In the genomic region with DNA sequence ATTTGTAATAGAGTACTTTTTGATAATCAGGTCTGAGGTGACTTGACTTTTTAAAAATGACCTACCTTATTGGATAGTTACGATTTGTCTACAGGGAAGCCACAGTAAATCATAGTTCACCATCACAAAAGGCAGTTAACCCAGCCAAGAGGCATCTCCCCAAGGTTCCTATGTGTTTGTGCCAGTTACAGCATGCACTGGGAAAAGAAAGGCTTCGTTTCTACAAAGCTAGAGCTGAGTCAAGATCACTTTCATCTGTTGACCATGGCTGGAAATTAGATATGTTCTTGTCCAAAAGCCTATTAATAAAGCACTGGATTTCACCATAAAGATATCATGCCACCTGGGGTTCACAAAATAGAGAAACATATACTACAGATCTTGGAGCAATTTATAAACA, we compare ENCODE assay signal across 25 cellular contexts.
DNase-seq lines count a peak whose midpoint lies in the region; ATAC-seq, FAIRE-seq and TF ChIP-seq lines count a peak whose summit lies in the region.
"Had no signal": no experiment of that assay in that cellular context is flagged by ENCODE, and none has a peak within 500 bp of the region (broad histone marks: within the 10 kb centered on the region; RNA-seq: fewer than 3 reads in every experiment).

No MANE protein-coding gene starts in this region.

- H2BK15ac ChIP-seq in IMR-90 (ENCODE audit: low read depth, low read length) (peak overlapping the region; percentile 94), mesenchymal stem cell (ENCODE audit: low read depth, poor library complexity, severe bottlenecking) (no peak overlapping the region)

- H3K36me3 Mint-ChIP-seq in nephron progenitor cell (ENCODE audit: low read depth), result peaks cover 26% of the 10 kb centered on the region

- DNase-seq in A549 (ENCODE audit: low read depth in 1 of 2, low spot score in 1 of 2), result no peak
- DNase-seq in IMR-90, result no peak
- DNase-seq in mesenchymal stem cell, result no peak
- DNase-seq in NCI-H345 (lab: John Stamatoyannopoulos, UW), result no peak
- no peak for DNase-seq in posterior cingulate gyrus
- DNase-seq in nephron progenitor cell, result no peak
- DNase-seq: BE2C, DMS53, GDM1, H9, KG1, NCI-H1092, NCI-H1436, NCI-H187 treated with DMSO at 0.1 percent for 48 hours, NCI-H2107, NCI-H226, NCI-H524, PC-3, RPMI8226, SHP77 treated with DMSO at 0.1 percent for 48 hours had no signal

- no peak overlapping the region for H2AK9ac ChIP-seq in IMR-90 (replicated peaks; ENCODE audit: low read depth, low read length, poor library complexity)

- no peak overlapping the region for H3K4me3 ChIP-seq in A549
- H3K4me3 ChIP-seq in IMR-90 (ENCODE audit: insufficient read depth, low read depth, low read length), result no peak overlapping the region
- H3K4me3 ChIP-seq in endocrine pancreas (ENCODE audit: control insufficient read depth, insufficient read depth, low read length), result peak overlapping the region; percentile 2
- H3K4me3 ChIP-seq in mesenchymal stem cell (ENCODE audit: insufficient read depth in 1 of 2, low read depth in 1 of 2, low read length in 2 of 2), result no peak overlapping the region
- H3K4me3 ChIP-seq: SK-N-MC had no signal

- no peak for TF ChIP-seq POLR2A in A549 (IDR thresholded peaks at IDR 0.05; ENCODE audit: low read length)
- no peak for TF ChIP-seq POLR2A in IMR-90 (IDR thresholded peaks at IDR 0.05; ENCODE audit: low read depth, low read length)

- no peaks in the 10 kb centered on the region; the same call in 2 of the 3 replicates for H3K9me3 ChIP-seq in A549
- H3K9me3 ChIP-seq in IMR-90 (ENCODE audit: control insufficient read depth, insufficient read depth, low read length), result no peaks in the 10 kb centered on the region
- H3K9me3 ChIP-seq in endocrine pancreas (ENCODE audit: control insufficient read depth, low read length), result no peaks in the 10 kb centered on the region
- H3K9me3 ChIP-seq in mesenchymal stem cell (ENCODE audit: control insufficient read depth, low read length), result no peaks in the 10 kb centered on the region
- H3K9me3 ChIP-seq: BE2C had no signal

- peak overlapping the region; percentile 99 for H3K4ac ChIP-seq in IMR-90 (ENCODE audit: low read depth, low read length)
- no peak overlapping the region for H3K4ac ChIP-seq in mesenchymal stem cell (ENCODE audit: low read depth in 1 of 2, low read length in 2 of 2)

- H2BK20ac ChIP-seq in IMR-90 (ENCODE audit: low read depth, low read length), result peak overlapping the region; percentile 99

- in situ Hi-C loops in IMR-90 (cut with MboI; ENCODE audit: low sequenced_read_pairs), result no loop called here

- H3K9me3 Mint-ChIP-seq in nephron progenitor cell, result peaks cover 5% of the 10 kb centered on the region
- H3K9me3 Mint-ChIP-seq: H9 had no signal

- no peak overlapping the region for H3K4me3 Mint-ChIP-seq in nephron progenitor cell
- H3K4me3 Mint-ChIP-seq: H9 had no signal

- H3K18ac ChIP-seq in IMR-90 (ENCODE audit: low read depth, low read length), result peak overlapping the region; percentile 97
- no peak overlapping the region for H3K18ac ChIP-seq in mesenchymal stem cell (ENCODE audit: low read depth in 1 of 2, low read length in 2 of 2)

- H4K91ac ChIP-seq in IMR-90 (ENCODE audit: insufficient read depth, low read depth, low read length) (peak overlapping the region; percentile 99), mesenchymal stem cell (ENCODE audit: low read length) (no peak overlapping the region)

- no TSS peak for BruUV-seq in IMR-90 (replicated peaks; lab: Mats Ljungman, UMichigan)

- ATAC-seq in A549, result no peak
- no peak for ATAC-seq in IMR-90 (ENCODE audit: low read depth)
- ATAC-seq in GM21576 (IDR thresholded peaks at IDR 0.05; ENCODE audit: unreplicated experiment), result no peak
- ATAC-seq: PC-3 had no signal

- H3K27ac ChIP-seq in A549 (peak overlapping the region; percentile 20 to 86; a peak in 3 of 6 replicates), IMR-90 (ENCODE audit: insufficient read depth, low read length) (peak overlapping the region; percentile 94; the same call in 1 of the 2 replicates), mesenchymal stem cell (ENCODE audit: low read length, poor library complexity, severe bottlenecking) (no peak overlapping the region)
- H3K27ac ChIP-seq: SK-N-MC had no signal

- peaks cover 21 to 69% of the 10 kb centered on the region in 2 experiments for H3K79me1 ChIP-seq in IMR-90 (ENCODE audit: low read depth in 1 of 2, low read length in 2 of 2)
- no peaks in the 10 kb centered on the region for H3K79me1 ChIP-seq in mesenchymal stem cell (replicated peaks; ENCODE audit: low read length, poor library complexity, severe bottlenecking)

- 0 out of 2 replicates have a peak, but pooled peaks cover 3% of the 10 kb centered on the region for H3K36me3 ChIP-seq in IMR-90 (ENCODE audit: control insufficient read depth, insufficient read depth, low read length)
- no peaks in the 10 kb centered on the region for H3K36me3 ChIP-seq in endocrine pancreas (ENCODE audit: control insufficient read depth, insufficient read depth, low read length)
- no peaks in the 10 kb centered on the region for H3K36me3 ChIP-seq in mesenchymal stem cell (ENCODE audit: control insufficient read depth in 1 of 2, insufficient read depth in 2 of 2, low read depth in 1 of 2, low read length in 2 of 2)
- H3K36me3 ChIP-seq: BE2C had no signal

- POLR2A ChIA-PET in A549 (lab: Yijun Ruan, JAX), result no interaction called here
- POLR2A ChIA-PET in IMR-90 (lab: Charles Lee; ENCODE audit: unreplicated experiment), result no interaction called here

- CTCF ChIA-PET in A549 (lab: Yijun Ruan, JAX) (interaction anchor here (0.6 to 2.7 kb wide), 7 partner anchors 8 to 209 kb away, joined by 3 to 8 read pairs (median 7); no protein-coding TSS in a partner anchor), IMR-90 (lab: Yijun Ruan, JAX) (interaction anchor here (1.5 kb wide), 1 partner anchor 29 kb away, joined by 4 read pairs; no protein-coding TSS in a partner anchor)

- peak overlapping the region; percentile 95 for H4K5ac ChIP-seq in IMR-90 (ENCODE audit: low read depth, low read length)

- 82% methylated on average over 2 of the region's 2 CpGs for whole genome bisulfite sequencing in A549 (ENCODE audit: missing lambda C conversion rate)
- 80% methylated on average over 1 of the region's 2 CpGs; no CpG with 5 or more reads in 1 of the 2 experiments for WGBS in IMR-90 (ENCODE audit: extremely low coverage in 2 of 2, insufficient read length in 1 of 2), 2 experiments
- 100% methylated on average over 2 of the region's 2 CpGs for WGBS in mesenchymal stem cell

- H3K14ac ChIP-seq in IMR-90 (replicated peaks; ENCODE audit: low read depth, low read length) (peak overlapping the region; percentile 99), mesenchymal stem cell (ENCODE audit: low read length in 2 of 2) (no peak overlapping the region)

- H2BK120ac ChIP-seq in IMR-90 (ENCODE audit: low read depth, low read length) (peak overlapping the region; percentile 99), mesenchymal stem cell (ENCODE audit: low read depth, low read length) (no peak overlapping the region)

- dilution Hi-C loops in IMR-90 (cut with HindIII; ENCODE audit: low sequenced_read_pairs, unreplicated experiment), result no loop called here

- H2BK5ac ChIP-seq in IMR-90 (ENCODE audit: low read depth, low read length, poor library complexity, severe bottlenecking) (peak overlapping the region; percentile 100), mesenchymal stem cell (ENCODE audit: low read depth, low read length, poor library complexity, severe bottlenecking) (no peak overlapping the region)

- H2AFZ ChIP-seq in IMR-90 (replicated peaks; ENCODE audit: low read length, poor library complexity) (no peak overlapping the region), mesenchymal stem cell (ENCODE audit: low read depth, low read length) (no peak overlapping the region)

- no peak overlapping the region for H3K9ac ChIP-seq in IMR-90 (ENCODE audit: low read depth, low read length)
- no peak overlapping the region for H3K9ac ChIP-seq in endocrine pancreas (ENCODE audit: control insufficient read depth, insufficient read depth, low read length)
- H3K9ac ChIP-seq in mesenchymal stem cell (ENCODE audit: low read length), result no peak overlapping the region

- H2BK12ac ChIP-seq in mesenchymal stem cell (ENCODE audit: low read length in 2 of 2), result no peak overlapping the region

- H2AK5ac ChIP-seq in IMR-90 (ENCODE audit: low read depth, low read length), result peak overlapping the region; percentile 79; the same call in 1 of the 2 replicates
- peak overlapping the region; percentile 57 for H2AK5ac ChIP-seq in mesenchymal stem cell (ENCODE audit: low read length, severe bottlenecking)

- TF ChIP-seq RAD21 in A549 (conservative IDR thresholded peaks at IDR 0.05 in 1 of 2, IDR thresholded peaks at IDR 0.05 in 1 of 2) (no peak), IMR-90 (IDR thresholded peaks at IDR 0.05; ENCODE audit: low read length) (no peak)

- H3K27me3 ChIP-seq in IMR-90 (ENCODE audit: control insufficient read depth, insufficient read depth, low read length), result no peaks in the 10 kb centered on the region
- no peaks in the 10 kb centered on the region for H3K27me3 ChIP-seq in endocrine pancreas (ENCODE audit: control insufficient read depth, insufficient read depth, low read length)
- H3K27me3 ChIP-seq in mesenchymal stem cell (ENCODE audit: control insufficient read depth in 1 of 2, insufficient read depth in 1 of 2, low read length in 2 of 2), result no peaks in the 10 kb centered on the region
- H3K27me3 ChIP-seq: BE2C had no signal

- no peak overlapping the region for H3K27ac Mint-ChIP-seq in nephron progenitor cell
- H3K27ac Mint-ChIP-seq: H9 had no signal

- H3K56ac ChIP-seq in IMR-90 (ENCODE audit: extremely low read depth, insufficient read depth, low read length), result peak overlapping the region; percentile 96

- no peaks in the 10 kb centered on the region for H4K20me1 ChIP-seq in IMR-90 (ENCODE audit: insufficient read depth, low read length)

- H3K23ac ChIP-seq in IMR-90 (ENCODE audit: low read depth, low read length), result peak overlapping the region; percentile 62
- H3K23ac ChIP-seq in mesenchymal stem cell (ENCODE audit: low read length in 2 of 2), result no peak overlapping the region

- peak overlapping the region; percentile 87 to 90 for H4K8ac ChIP-seq in IMR-90 (ENCODE audit: low read depth in 2 of 2, low read length in 2 of 2)
- no peak overlapping the region for H4K8ac ChIP-seq in mesenchymal stem cell (ENCODE audit: low read length)

- intact Hi-C loops in IMR-90 (cut with micrococcal nuclease) (loop anchor here (5.0 kb wide), 1 partner anchor 190 kb away; no protein-coding TSS in a partner anchor), posterior cingulate gyrus (cut with DNase I) (no loop called here)

- H3K4me2 ChIP-seq in A549 (0 out of 3 replicates have a peak overlapping the region, but pooled peaks have one; percentile 2), IMR-90 (ENCODE audit: low read depth, low read length) (no peak overlapping the region), mesenchymal stem cell (ENCODE audit: low read length, poor library complexity, severe bottlenecking) (no peak overlapping the region)

- no peak for TF ChIP-seq EP300 in A549 (IDR thresholded peaks at IDR 0.05)

- H3K9me1 ChIP-seq in IMR-90 (ENCODE audit: insufficient read depth, low read length), result peaks cover 15% of the 10 kb centered on the region

- no peak for TF ChIP-seq CTCF in A549 (IDR thresholded peaks at IDR 0.05)
- TF ChIP-seq CTCF in IMR-90 (conservative IDR thresholded peaks at IDR 0.05; ENCODE audit: low read depth, low read length), result no peak
- no peak for TF ChIP-seq CTCF in nephron progenitor cell (IDR thresholded peaks at IDR 0.05)

- no peak for FAIRE-seq in A549 (lab: Jason Lieb, UNC)
- FAIRE-seq: A204.1, D721Med had no signal

- H3K4me1 ChIP-seq in A549 (peaks cover 43% of the 10 kb centered on the region), IMR-90 (ENCODE audit: control insufficient read depth, insufficient read depth, low read length) (peaks cover 24% of the 10 kb centered on the region), endocrine pancreas (ENCODE audit: control insufficient read depth, insufficient read depth, low read length) (peaks cover 7% of the 10 kb centered on the region), mesenchymal stem cell (ENCODE audit: control insufficient read depth, insufficient read depth, low read depth, low read length) (peaks cover 10% of the 10 kb centered on the region)
- H3K4me1 ChIP-seq: BE2C had no signal

- H3K4me1 Mint-ChIP-seq in nephron progenitor cell, result peaks cover 31% of the 10 kb centered on the region

- H3K27me3 Mint-ChIP-seq in nephron progenitor cell (ENCODE audit: low read depth, poor library complexity), result peaks cover 13% of the 10 kb centered on the region
